20 cellular contexts compared by ENCODE assay signal in genomic region chr11:19430346-19431058, GRCh38.
DNase-seq lines count a peak whose midpoint lies in the region; ATAC-seq, FAIRE-seq and TF ChIP-seq lines count a peak whose summit lies in the region.
"Had no signal": no experiment of that assay in that cellular context is flagged by ENCODE, and none has a peak within 500 bp of the region (broad histone marks: within the 10 kb centered on the region; RNA-seq: fewer than 3 reads in every experiment).

No MANE protein-coding gene starts in this region.

- no peak overlapping the region for H3T11ph ChIP-seq in H9 (ENCODE audit: low read length)

- H3K27me3 ChIP-seq in H9 (ENCODE audit: insufficient read depth, low read length) (no peaks in the 10 kb centered on the region), adipocyte (replicated peaks; ENCODE audit: control insufficient read depth, insufficient read depth, low read length) (no peaks in the 10 kb centered on the region), left lung (peaks cover 0 to 3% of the 10 kb centered on the region in 2 donors)

- no peak overlapping the region for H4K8ac ChIP-seq in H9 (replicated peaks; ENCODE audit: insufficient read length, low read depth, low read length)

- H2BK20ac ChIP-seq in H9 (ENCODE audit: low read depth, low read length, poor library complexity, severe bottlenecking): no peak overlapping the region

- no peaks in the 10 kb centered on the region for H3K9me3 ChIP-seq in H9 (ENCODE audit: control insufficient read depth, low read depth, low read length)
- H3K9me3 ChIP-seq in adipocyte (ENCODE audit: control insufficient read depth, low read length): no peaks in the 10 kb centered on the region
- no peaks in the 10 kb centered on the region for H3K9me3 ChIP-seq in left lung

- no CpG with 5 or more reads among the region's 9 CpGs for WGBS in H9 (ENCODE audit: extremely low coverage, insufficient read length, low lambda C conversion rate)

- no peaks in the 10 kb centered on the region for H3K23me2 ChIP-seq in H9 (ENCODE audit: insufficient read length, low read depth, low read length, poor library complexity, severe bottlenecking)

- peak overlapping the region; percentile 12 for H2AK5ac ChIP-seq in H9 (ENCODE audit: insufficient read length, low read length)

- intact Hi-C loops in left lung (cut with DNase I): no loop called here

- no peak overlapping the region for H3K56ac ChIP-seq in H9 (ENCODE audit: insufficient read length, low read depth, low read length)

- H3K36me3 Mint-ChIP-seq in H9 (ENCODE audit: insufficient read depth in 1 of 3, low read depth in 3 of 3): no peaks in the 10 kb centered on the region
- no peaks in the 10 kb centered on the region for H3K36me3 Mint-ChIP-seq in activated CD8-positive, alpha-beta memory T cell treated with anti-CD3 and anti-CD28 coated beads, Interleukin-2, amount 10 ng/mL, durations not matched to agents 7 days and 5 days

- TF ChIP-seq CTCF in H9 (conservative IDR thresholded peaks at IDR 0.05): no peak
- TF ChIP-seq CTCF in left lung (IDR thresholded peaks at IDR 0.05): no peak

- ATAC-seq in left lung (peak; percentile 14), HG03175 (IDR thresholded peaks at IDR 0.05; ENCODE audit: unreplicated experiment) (no peak)
- ATAC-seq in activated CD8-positive, alpha-beta memory T cell treated with anti-CD3 and anti-CD28 coated beads, Interleukin-2, amount 10 ng/mL, durations not matched to agents 7 days and 5 days: no peak
- ATAC-seq: K562 had no signal

- H3K79me1 ChIP-seq in H9 (ENCODE audit: insufficient read depth, low read depth, low read length, poor library complexity, severe bottlenecking): no peaks in the 10 kb centered on the region

- no peak overlapping the region for H2BK5ac ChIP-seq in H9 (ENCODE audit: insufficient read length, low read length)

- H2BK15ac ChIP-seq in H9 (ENCODE audit: low read depth, low read length): no peak overlapping the region

- no peak overlapping the region for H4K91ac ChIP-seq in H9 (ENCODE audit: insufficient read length, low read depth, low read length)

- DNase-seq in DMS79 (lab: John Stamatoyannopoulos, UW) (peak; percentile 9), H9 (no peak), adipocyte (ENCODE audit: low read depth) (no peak), left lung (no peak), occipital lobe (lab: John Stamatoyannopoulos, UW) (no peak), RCC 7860 (ENCODE audit: low spot score) (no peak)
- DNase-seq in activated CD8-positive, alpha-beta memory T cell treated with anti-CD3 and anti-CD28 coated beads, Interleukin-2, amount 10 ng/mL, durations not matched to agents 7 days and 5 days: no peak
- DNase-seq: ACHN; CD4-positive, alpha-beta T cell; GF-D8; GOT3; HFFc6; NCI-H1092 treated with DMSO at 0.1 percent for 48 hours; NCI-H187 treated with DMSO at 0.1 percent for 48 hours; NCI-H2171 treated with DMSO at 0.1 percent for 48 hours had no signal

- H4K20me1 ChIP-seq in H9 (ENCODE audit: control insufficient read depth, insufficient read depth, insufficient read length): no peaks in the 10 kb centered on the region

- no peaks in the 10 kb centered on the region for H3K9me3 Mint-ChIP-seq in H9
- no peaks in the 10 kb centered on the region for H3K9me3 Mint-ChIP-seq in activated CD8-positive, alpha-beta memory T cell treated with anti-CD3 and anti-CD28 coated beads, Interleukin-2, amount 10 ng/mL, durations not matched to agents 7 days and 5 days (ENCODE audit: low read depth)
- H3K9me3 Mint-ChIP-seq: CD4-positive, alpha-beta T cell; HFFc6 had no signal

- H3K4me3 ChIP-seq in adipocyte (ENCODE audit: low read length): no peak overlapping the region
- no peak overlapping the region for H3K4me3 ChIP-seq in left lung
- H3K4me3 ChIP-seq: K562, SK-N-MC had no signal

- no peak overlapping the region; a peak in 1 of 5 replicates for H3K4me3 Mint-ChIP-seq in H9
- H3K4me3 Mint-ChIP-seq in activated CD8-positive, alpha-beta memory T cell treated with anti-CD3 and anti-CD28 coated beads, Interleukin-2, amount 10 ng/mL, durations not matched to agents 7 days and 5 days: no peak overlapping the region
- H3K4me3 Mint-ChIP-seq: B cell; CD4-positive, alpha-beta T cell; HFFc6 had no signal

- H2BK12ac ChIP-seq in H9 (ENCODE audit: insufficient read length, low read depth, low read length): no peak overlapping the region

- 0 out of 7 replicates have a peak overlapping the region, but pooled peaks of 1 of the 3 experiments have one; percentile 19 for H3K27ac Mint-ChIP-seq in H9
- no peak overlapping the region for H3K27ac Mint-ChIP-seq in activated CD8-positive, alpha-beta memory T cell treated with anti-CD3 and anti-CD28 coated beads, Interleukin-2, amount 10 ng/mL, durations not matched to agents 7 days and 5 days
- H3K27ac Mint-ChIP-seq: B cell; CD4-positive, alpha-beta T cell; HFFc6 had no signal

- no peak overlapping the region for H3K18ac ChIP-seq in H9 (ENCODE audit: insufficient read length, low read depth, low read length)

- no peak overlapping the region for H3K9ac ChIP-seq in H9 (ENCODE audit: extremely low read depth, insufficient read length, low read length)
- peak overlapping the region; percentile 75 for H3K9ac ChIP-seq in adipocyte (ENCODE audit: low read length)

- no peak overlapping the region for H2BK120ac ChIP-seq in H9 (ENCODE audit: low read depth, low read length, poor library complexity, severe bottlenecking)

- CTCF ChIA-PET in activated CD8-positive, alpha-beta memory T cell treated with anti-CD3 and anti-CD28 coated beads, Interleukin-2, amount 10 ng/mL, durations not matched to agents 7 days and 5 days (lab: Charles Lee): no interaction called here

- peaks cover 5% of the 10 kb centered on the region; the same call in 1 of the 2 replicates for H3K4me1 ChIP-seq in H9 (ENCODE audit: insufficient read depth, low read length)
- peaks cover 66% of the 10 kb centered on the region for H3K4me1 ChIP-seq in adipocyte (ENCODE audit: control insufficient read depth, insufficient read depth, low read length)
- peaks cover 0 to 4% of the 10 kb centered on the region in 2 donors for H3K4me1 ChIP-seq in left lung

- peaks cover 20% of the 10 kb centered on the region for H3K27me3 Mint-ChIP-seq in H9 (ENCODE audit: low read depth)
- peaks cover 66% of the 10 kb centered on the region for H3K27me3 Mint-ChIP-seq in activated CD8-positive, alpha-beta memory T cell treated with anti-CD3 and anti-CD28 coated beads, Interleukin-2, amount 10 ng/mL, durations not matched to agents 7 days and 5 days

- H3K27ac ChIP-seq in H9 (ENCODE audit: insufficient read length, low read depth, low read length): no peak overlapping the region
- no peak overlapping the region for H3K27ac ChIP-seq in left lung
- H3K27ac ChIP-seq: RWPE1, SK-N-MC had no signal

- H3K4me1 Mint-ChIP-seq in H9: peaks cover 25 to 54% of the 10 kb centered on the region in 2 experiments
- no peaks in the 10 kb centered on the region for H3K4me1 Mint-ChIP-seq in activated CD8-positive, alpha-beta memory T cell treated with anti-CD3 and anti-CD28 coated beads, Interleukin-2, amount 10 ng/mL, durations not matched to agents 7 days and 5 days

- no peak overlapping the region for H3K4ac ChIP-seq in H9 (ENCODE audit: low read depth, low read length)

- H3K79me2 ChIP-seq in H9 (ENCODE audit: insufficient read depth, low read length): no peaks in the 10 kb centered on the region

- H3K23ac ChIP-seq in H9 (ENCODE audit: insufficient read length, low read depth, low read length): no peak overlapping the region

- no peak overlapping the region for H2AFZ ChIP-seq in H9 (ENCODE audit: low read length)

- no peak overlapping the region for H3K4me2 ChIP-seq in H9 (ENCODE audit: insufficient read depth, insufficient read length, low read length)

- no peak overlapping the region; the same call in 1 of the 2 replicates for H3K14ac ChIP-seq in H9 (ENCODE audit: insufficient read depth, low read length)

- no peak overlapping the region for H4K5ac ChIP-seq in H9 (ENCODE audit: insufficient read length, low read depth, low read length)

- no peaks in the 10 kb centered on the region for H3K36me3 ChIP-seq in adipocyte (ENCODE audit: control insufficient read depth, insufficient read depth, low read length, severe bottlenecking)
- no peaks in the 10 kb centered on the region for H3K36me3 ChIP-seq in left lung

- no peak for FAIRE-seq in RCC 7860 (lab: Jason Lieb, UNC)
- FAIRE-seq: K562 had no signal
